In genomic region chr3:11642455-11643162, GRCh38 we compare ENCODE assay signal across 8 cellular contexts. TPM values are rescaled to one million over a fixed set of nuclear protein-coding genes. Genes with fewer than 3 reads are reported as not detected.
DNase-seq lines count a peak whose midpoint lies in the region; ATAC-seq and TF ChIP-seq lines count a peak whose summit lies in the region.

No MANE protein-coding gene starts in this region.

- peak overlapping the region; percentile 97 for H3K18ac ChIP-seq in IMR-90 (ENCODE audit: low read depth, low read length)

- peak overlapping the region; percentile 73 for H2BK20ac ChIP-seq in IMR-90 (ENCODE audit: low read depth, low read length)

- H3K36me3 ChIP-seq in ES-I3 (ENCODE audit: insufficient read depth, low read length) (no peaks in the 10 kb centered on the region), IMR-90 (ENCODE audit: control insufficient read depth, insufficient read depth, low read length) (peaks cover 10% of the 10 kb centered on the region), SU-DHL-6 (ENCODE audit: low read length) (no peaks in the 10 kb centered on the region), adrenal gland (replicated peaks in 1 of 2) (no peaks in the 10 kb centered on the region), left ventricle myocardium inferior (no peaks in the 10 kb centered on the region), prostate gland (no peaks in the 10 kb centered on the region), uterus (no peaks in the 10 kb centered on the region)

- H3K79me2 ChIP-seq in SU-DHL-6 (ENCODE audit: insufficient read depth, low read length) = peaks cover 58% of the 10 kb centered on the region

- dilution Hi-C loops in IMR-90 (cut with HindIII; ENCODE audit: low sequenced_read_pairs, unreplicated experiment) = no loop called here

- H3K79me1 ChIP-seq in IMR-90 (ENCODE audit: low read depth in 1 of 2, low read length in 2 of 2) = peaks cover 11 to 34% of the 10 kb centered on the region in 2 experiments

- peak overlapping the region; percentile 82 for H2BK120ac ChIP-seq in IMR-90 (ENCODE audit: low read depth, low read length)

- peak overlapping the region; percentile 86 for H4K5ac ChIP-seq in IMR-90 (ENCODE audit: low read depth, low read length)

- H3K9me2 ChIP-seq in SU-DHL-6 (replicated peaks; ENCODE audit: insufficient read depth, low read length) = no peaks in the 10 kb centered on the region

- H4K8ac ChIP-seq in IMR-90 (ENCODE audit: low read depth in 2 of 2, low read length in 2 of 2) = peak overlapping the region; percentile 67 to 94

- H3K56ac ChIP-seq in IMR-90 (ENCODE audit: extremely low read depth, insufficient read depth, low read length) = peak overlapping the region; percentile 96

- CTCF ChIA-PET in IMR-90 (lab: Yijun Ruan, JAX) = no interaction called here

- peak overlapping the region; percentile 97 for H3K4ac ChIP-seq in IMR-90 (ENCODE audit: low read depth, low read length)

- WGBS in IMR-90 (ENCODE audit: extremely low coverage in 2 of 2, insufficient read length in 1 of 2), 2 experiments = 1% methylated on average over 20 of the region's 41 CpGs; no CpG with 5 or more reads in 1 of the 2 experiments
- WGBS in adrenal gland, 4 donors = 0% methylated on average over 27 to 41 of the region's 41 CpGs
- WGBS in prostate gland = under 1% methylated on average over 40 of the region's 41 CpGs

- peak; percentile 24; the same call in 1 of the 2 replicates for TF ChIP-seq RAD21 in IMR-90 (IDR thresholded peaks at IDR 0.05; ENCODE audit: low read length)

- in situ Hi-C loops in IMR-90 (cut with MboI; ENCODE audit: low sequenced_read_pairs) = loop anchor here (10.0 kb wide), 1 partner anchor 78 kb away; no protein-coding TSS in a partner anchor

- H2AK5ac ChIP-seq in IMR-90 (ENCODE audit: low read depth, low read length) = peak overlapping the region; percentile 93

- H2AK9ac ChIP-seq in IMR-90 (replicated peaks; ENCODE audit: low read depth, low read length, poor library complexity) = peak overlapping the region; percentile 95

- H3K9me3 ChIP-seq in ES-I3 (ENCODE audit: control insufficient read depth, insufficient read depth, low read length) = no peaks in the 10 kb centered on the region
- no peaks in the 10 kb centered on the region for H3K9me3 ChIP-seq in IMR-90 (ENCODE audit: control insufficient read depth, insufficient read depth, low read length)
- no peaks in the 10 kb centered on the region for H3K9me3 ChIP-seq in SU-DHL-6 (ENCODE audit: insufficient read depth, low read length)
- H3K9me3 ChIP-seq in adrenal gland (replicated peaks in 1 of 3) = no peaks in the 10 kb centered on the region
- H3K9me3 ChIP-seq in left ventricle myocardium inferior (replicated peaks) = no peaks in the 10 kb centered on the region
- H3K9me3 ChIP-seq in prostate gland = no peaks in the 10 kb centered on the region
- H3K9me3 ChIP-seq in uterus = no peaks in the 10 kb centered on the region

- H3K23ac ChIP-seq in IMR-90 (ENCODE audit: low read depth, low read length) = peak overlapping the region; percentile 96

- peaks cover 18% of the 10 kb centered on the region for H3F3A ChIP-seq in SU-DHL-6 (ENCODE audit: insufficient read depth)

- POLR2A ChIA-PET in IMR-90 (lab: Charles Lee; ENCODE audit: unreplicated experiment) = interaction anchor here (0.6 kb wide), 1 partner anchor 66 kb away, joined by 3 read pairs; no protein-coding TSS in a partner anchor

- H3K9ac ChIP-seq in ES-I3 (ENCODE audit: low read depth, low read length) (peak overlapping the region; percentile 81), IMR-90 (ENCODE audit: low read depth, low read length) (peak overlapping the region; percentile 99), SU-DHL-6 (ENCODE audit: low read length) (peak overlapping the region; percentile 69)

- peak overlapping the region; percentile 90 for H3K4me3 ChIP-seq in IMR-90 (ENCODE audit: insufficient read depth, low read depth, low read length)
- peak overlapping the region; percentile 64 for H3K4me3 ChIP-seq in SU-DHL-6 (ENCODE audit: insufficient read depth, low read length, poor library complexity, severe bottlenecking)
- peak overlapping the region; percentile 24 to 84 (median 58) for H3K4me3 ChIP-seq in adrenal gland
- H3K4me3 ChIP-seq in left ventricle myocardium inferior = peak overlapping the region; percentile 79
- peak overlapping the region; percentile 52 to 60 for H3K4me3 ChIP-seq in prostate gland
- H3K4me3 ChIP-seq in uterus = peak overlapping the region; percentile 72 to 79

- H3K27ac ChIP-seq in IMR-90 (ENCODE audit: insufficient read depth, low read length) (peak overlapping the region; percentile 100), SU-DHL-6 (ENCODE audit: low read depth, low read length) (peak overlapping the region; percentile 84), adrenal gland (peak overlapping the region; percentile 89 to 97 (median 94)), left ventricle myocardium inferior (replicated peaks) (peak overlapping the region; percentile 97), prostate gland (peak overlapping the region; percentile 90 to 95), uterus (peak overlapping the region; percentile 89 to 99)

- intact Hi-C loops in IMR-90 (cut with micrococcal nuclease) (loop anchor here (1.0 to 2.0 kb wide), 7 partner anchors 42 to 264 kb away; no protein-coding TSS in a partner anchor), adrenal gland (cut with DNase I) (loop anchor here in 1 of 2 donors (10.0 kb wide), 1 partner anchor 68 kb away; no protein-coding TSS in a partner anchor), left ventricle myocardium inferior (cut with micrococcal nuclease) (loop anchor here (10.0 kb wide), 1 partner anchor 58 kb away; no protein-coding TSS in a partner anchor), prostate gland (cut with DNase I) (loop anchor here (5.0 kb wide), 2 partner anchors 160 to 175 kb away; no protein-coding TSS in a partner anchor), uterus (cut with DNase I; ENCODE audit: low total_unique reads) (no loop called here)

- H4K20me1 ChIP-seq in IMR-90 (ENCODE audit: insufficient read depth, low read length) = peaks cover 24% of the 10 kb centered on the region
- peaks cover 9% of the 10 kb centered on the region for H4K20me1 ChIP-seq in SU-DHL-6 (ENCODE audit: low read depth, low read length)

- TF ChIP-seq CTCF in IMR-90 (conservative IDR thresholded peaks at IDR 0.05; ENCODE audit: low read depth, low read length) (no peak), SU-DHL-6 (IDR thresholded peaks at IDR 0.05; ENCODE audit: insufficient read depth, low read length, poor library complexity, severe bottlenecking) (no peak), adrenal gland (IDR thresholded peaks at IDR 0.05) (peak in 1 of 6 experiments; percentile 12), left ventricle myocardium inferior (IDR thresholded peaks at IDR 0.05; ENCODE audit: borderline replicate concordance) (no peak), prostate gland (IDR thresholded peaks at IDR 0.05) (peak in 1 of 4 experiments; percentile 8), uterus (IDR thresholded peaks at IDR 0.05) (peak in 1 of 4 experiments; percentile 28)

- H3K4me1 ChIP-seq in ES-I3 (ENCODE audit: insufficient read depth, low read length) (peaks cover 29% of the 10 kb centered on the region), IMR-90 (ENCODE audit: control insufficient read depth, insufficient read depth, low read length) (peaks cover 22% of the 10 kb centered on the region), adrenal gland (replicated peaks in 1 of 2) (peaks cover 37 to 45% of the 10 kb centered on the region in 2 donors), left ventricle myocardium inferior (peaks cover 64% of the 10 kb centered on the region), prostate gland (replicated peaks) (peaks cover 11% of the 10 kb centered on the region), uterus (peaks cover 11 to 26% of the 10 kb centered on the region in 2 donors)

- peak; percentile 63 for ATAC-seq in GM21576 (IDR thresholded peaks at IDR 0.05; ENCODE audit: unreplicated experiment)
- peak; percentile 48 for ATAC-seq in IMR-90 (ENCODE audit: low read depth)

- H3K9me1 ChIP-seq in IMR-90 (ENCODE audit: insufficient read depth, low read length) = peaks cover 12% of the 10 kb centered on the region

- H3K14ac ChIP-seq in IMR-90 (replicated peaks; ENCODE audit: low read depth, low read length) = peak overlapping the region; percentile 98

- H4K91ac ChIP-seq in IMR-90 (ENCODE audit: insufficient read depth, low read depth, low read length) = peak overlapping the region; percentile 95

- peak overlapping the region; percentile 97 for H2BK5ac ChIP-seq in IMR-90 (ENCODE audit: low read depth, low read length, poor library complexity, severe bottlenecking)

- H3K27me3 ChIP-seq in IMR-90 (ENCODE audit: control insufficient read depth, insufficient read depth, low read length) = no peaks in the 10 kb centered on the region
- H3K27me3 ChIP-seq in SU-DHL-6 (ENCODE audit: low read length) = no peaks in the 10 kb centered on the region
- no peaks in the 10 kb centered on the region for H3K27me3 ChIP-seq in adrenal gland
- no peaks in the 10 kb centered on the region for H3K27me3 ChIP-seq in left ventricle myocardium inferior (ENCODE audit: low read depth)
- no peaks in the 10 kb centered on the region for H3K27me3 ChIP-seq in prostate gland (replicated peaks; ENCODE audit: insufficient read depth)
- no peaks in the 10 kb centered on the region for H3K27me3 ChIP-seq in uterus

- no TSS peak for BruUV-seq in IMR-90 (replicated peaks; lab: Mats Ljungman, UMichigan)

- H2AFZ ChIP-seq in IMR-90 (replicated peaks; ENCODE audit: low read length, poor library complexity) (peak overlapping the region; percentile 88), SU-DHL-6 (ENCODE audit: low read depth, low read length, severe bottlenecking) (peak overlapping the region; percentile 25)

- DNase-seq in IMR-90 (peak; percentile 81), adrenal gland (peak; percentile 77 to 88 (median 82)), left ventricle myocardium inferior (peak; percentile 83), prostate gland (ENCODE audit: low spot score) (peak; percentile 58), uterus (peak; percentile 79 to 81)

- H3K4me2 ChIP-seq in IMR-90 (ENCODE audit: low read depth, low read length) (peak overlapping the region; percentile 92), SU-DHL-6 (ENCODE audit: low read depth, low read length, poor library complexity, severe bottlenecking) (peak overlapping the region; percentile 98)

- TF ChIP-seq POLR2A in IMR-90 (IDR thresholded peaks at IDR 0.05; ENCODE audit: low read depth, low read length) (peak; percentile 73), adrenal gland (IDR thresholded peaks at IDR 0.05) (peak; percentile 20 to 77), prostate gland (IDR thresholded peaks at IDR 0.05) (no peak), uterus (IDR thresholded peaks at IDR 0.05) (peak in 1 of 2 donors; percentile 39)

- H2BK15ac ChIP-seq in IMR-90 (ENCODE audit: low read depth, low read length) = peak overlapping the region; percentile 44; the same call in 2 of the 3 replicates

RNA-seq across cellular contexts. Expression of gene VGLL4, which starts 1.1 kb away (rescaled TPM):
- total RNA-seq in IMR-90 (2012; rRNA removed) (26.2 and 34.2 TPM in 2 replicates), adrenal gland (100 to 1,000 TPM in 5 of 8 donors, 10 to 100 TPM in 3; 38.3 to 153 (median 108) TPM), left ventricle myocardium inferior (29.3 TPM), prostate gland (100 to 1,000 TPM in 1 of 2 donors, 10 to 100 TPM in 1; 87.2 to 203 TPM), uterus (100 to 1,000 TPM in 3 of 4 donors, 10 to 100 TPM in 1; 79.3 to 144 (median 143) TPM)
- polyA plus RNA-seq in IMR-90 (2012; rRNA removed) (35.4 and 45.8 TPM in 2 replicates), adrenal gland (10 to 100 TPM; 46.2 to 78.1 (median 50.1) TPM)
- polyA plus RNA-seq in IMR-90 (2012; cell fraction: cytosol; rRNA removed) = 36.0 and 50.5 TPM in 2 replicates
- polyA plus RNA-seq in IMR-90 (2012; cell fraction: nucleus; rRNA removed; ENCODE audit: low replicate concordance) = 72.1 and 93.1 TPM in 2 replicates

Comparison
In these comparisons a context has a peak if more than half of its experiments do, and no peak if none do; other contexts are left out.
1. Peak in every context shown above with its lines: DNase-seq, ATAC-seq, H3K4me3 ChIP-seq and H3K27ac ChIP-seq.